In genomic region chr4:114691865-114692264, GRCh38 we compare ENCODE assay signal across 15 cellular contexts.
A peak's percentile ranks its signal among the peaks of the same experiment; 100 is the strongest.
DNase-seq lines count a peak whose midpoint lies in the region; ATAC-seq, FAIRE-seq and TF ChIP-seq lines count a peak whose summit lies in the region.
"Had no signal": no experiment of that assay in that cellular context is flagged by ENCODE, and none has a peak within 500 bp of the region (broad histone marks: within the 10 kb centered on the region; RNA-seq: fewer than 3 reads in every experiment).

No MANE protein-coding gene starts in this region.

- ATAC-seq in GM18517 (IDR thresholded peaks at IDR 0.05; ENCODE audit: unreplicated experiment), result peak; percentile 87
- peak; percentile 78 for ATAC-seq in HG02938 (IDR thresholded peaks at IDR 0.05; ENCODE audit: unreplicated experiment)
- ATAC-seq in HG03565 (IDR thresholded peaks at IDR 0.05; ENCODE audit: unreplicated experiment), result peak; percentile 83
- no peak for ATAC-seq in HG02970 (IDR thresholded peaks at IDR 0.05; ENCODE audit: low FRiP score, unreplicated experiment)
- ATAC-seq: activated CD4-positive, alpha-beta T cell treated with anti-CD3 and anti-CD28 coated beads for 36 hours had no signal

- H3K4me1 ChIP-seq in tibial nerve (no peaks in the 10 kb centered on the region), mesenchymal stem cell (ENCODE audit: control insufficient read depth, insufficient read depth, low read depth, low read length) (no peaks in the 10 kb centered on the region)
- H3K4me1 ChIP-seq: neural progenitor cell, SJSA1 had no signal

- no peak overlapping the region for H4K8ac ChIP-seq in mesenchymal stem cell (ENCODE audit: low read length)

- H2AK5ac ChIP-seq in mesenchymal stem cell (ENCODE audit: low read length, severe bottlenecking), result no peak overlapping the region

- H3K14ac ChIP-seq in mesenchymal stem cell (ENCODE audit: low read length in 2 of 2), result no peak overlapping the region

- H3K9me3 ChIP-seq in tibial nerve (no peaks in the 10 kb centered on the region), mesenchymal stem cell (ENCODE audit: control insufficient read depth, low read length) (no peaks in the 10 kb centered on the region)
- H3K9me3 ChIP-seq: SJSA1 had no signal

- no peaks in the 10 kb centered on the region for H3K79me1 ChIP-seq in mesenchymal stem cell (replicated peaks; ENCODE audit: low read length, poor library complexity, severe bottlenecking)

- FAIRE-seq in HTR-8/SVneo (lab: Jason Lieb, UNC), result no peak

- no peaks in the 10 kb centered on the region for H3K36me3 ChIP-seq in tibial nerve
- no peaks in the 10 kb centered on the region for H3K36me3 ChIP-seq in mesenchymal stem cell (ENCODE audit: control insufficient read depth in 1 of 2, insufficient read depth in 2 of 2, low read depth in 1 of 2, low read length in 2 of 2)
- H3K36me3 ChIP-seq: neural progenitor cell, SJSA1 had no signal

- H3K23ac ChIP-seq in mesenchymal stem cell (ENCODE audit: low read length in 2 of 2), result no peak overlapping the region

- H2BK120ac ChIP-seq in mesenchymal stem cell (ENCODE audit: low read depth, low read length), result no peak overlapping the region

- no peak for TF ChIP-seq EP300 in tibial nerve (IDR thresholded peaks at IDR 0.05)

- no peak overlapping the region for H2BK5ac ChIP-seq in mesenchymal stem cell (ENCODE audit: low read depth, low read length, poor library complexity, severe bottlenecking)

- TF ChIP-seq CTCF in GM20000 (IDR thresholded peaks at IDR 0.05; ENCODE audit: extremely low read depth, missing control alignments) (no peak), tibial nerve (IDR thresholded peaks at IDR 0.05) (no peak)

- H2BK12ac ChIP-seq in mesenchymal stem cell (ENCODE audit: low read length in 2 of 2), result no peak overlapping the region

- no peak overlapping the region for H2AFZ ChIP-seq in mesenchymal stem cell (ENCODE audit: low read depth, low read length)

- DNase-seq in GM20000 (ENCODE audit: low spot score) (peak; percentile 19), tibial nerve (ENCODE audit: low spot score in 2 of 2) (no peak), mesenchymal stem cell (no peak), HTR-8/SVneo (ENCODE audit: insufficient read length, low spot score) (no peak)
- DNase-seq: activated CD4-positive, alpha-beta T cell treated with anti-CD3 and anti-CD28 coated beads for 36 hours; activated gamma-delta T cell; C1 segment of cervical spinal cord; NCI-H524 treated with DMSO at 0.1 percent for 48 hours had no signal

- no peak overlapping the region for H3K4me2 ChIP-seq in mesenchymal stem cell (ENCODE audit: low read length, poor library complexity, severe bottlenecking)
- H3K4me2 ChIP-seq: neural progenitor cell had no signal

- WGBS in tibial nerve, 2 donors, result 79 to 88% methylated on average over 1 of the region's 1 CpG
- 83% methylated on average over 1 of the region's 1 CpG for WGBS in mesenchymal stem cell

- no peak for TF ChIP-seq POLR2A in tibial nerve (IDR thresholded peaks at IDR 0.05)

- H3K27me3 ChIP-seq in tibial nerve (no peaks in the 10 kb centered on the region), mesenchymal stem cell (ENCODE audit: control insufficient read depth in 1 of 2, insufficient read depth in 1 of 2, low read length in 2 of 2) (no peaks in the 10 kb centered on the region)
- H3K27me3 ChIP-seq: neural progenitor cell had no signal

- H3K4ac ChIP-seq in mesenchymal stem cell (ENCODE audit: low read depth in 1 of 2, low read length in 2 of 2), result no peak overlapping the region

- H3K4me3 ChIP-seq in tibial nerve (no peak overlapping the region), mesenchymal stem cell (ENCODE audit: insufficient read depth in 1 of 2, low read depth in 1 of 2, low read length in 2 of 2) (no peak overlapping the region)
- H3K4me3 ChIP-seq: neural progenitor cell, SJSA1 had no signal

- no peak overlapping the region for H3K9ac ChIP-seq in mesenchymal stem cell (ENCODE audit: low read length)
- H3K9ac ChIP-seq: neural progenitor cell had no signal

- no peak overlapping the region for H3K18ac ChIP-seq in mesenchymal stem cell (ENCODE audit: low read depth in 1 of 2, low read length in 2 of 2)

- H2BK15ac ChIP-seq in mesenchymal stem cell (ENCODE audit: low read depth, poor library complexity, severe bottlenecking), result no peak overlapping the region

- H3K27ac ChIP-seq in tibial nerve, result no peak overlapping the region
- H3K27ac ChIP-seq in mesenchymal stem cell (ENCODE audit: low read length, poor library complexity, severe bottlenecking), result no peak overlapping the region
- H3K27ac ChIP-seq: HL-60, neural progenitor cell, SJSA1 had no signal

- no peak overlapping the region for H4K91ac ChIP-seq in mesenchymal stem cell (ENCODE audit: low read length)
